In genomic region chr15:69548771-69549170, GRCh38 we compare ENCODE assay signal across 18 cellular contexts.
DNase-seq lines count a peak whose midpoint lies in the region; TF ChIP-seq lines count a peak whose summit lies in the region.
"Had no signal": no experiment of that assay in that cellular context is flagged by ENCODE, and none has a peak within 500 bp of the region (broad histone marks: within the 10 kb centered on the region; RNA-seq: fewer than 3 reads in every experiment).

No MANE protein-coding gene starts in this region.

- in situ Hi-C loops in GM23248 (cut with MboI), result no loop called here

- peaks cover 19% of the 10 kb centered on the region for H3K4me1 Mint-ChIP-seq in glutamatergic neuron (ENCODE audit: low read depth, unreplicated experiment)
- H3K4me1 Mint-ChIP-seq in progenitor cell of endocrine pancreas (ENCODE audit: low read depth), result peaks cover 15% of the 10 kb centered on the region
- H3K4me1 Mint-ChIP-seq: B cell had no signal

- H3K27ac ChIP-seq in GM23248, result no peak overlapping the region
- H3K27ac ChIP-seq in skeletal muscle tissue (ENCODE audit: low read depth, low read length), result peak overlapping the region; percentile 70
- H3K27ac ChIP-seq: HL-60, Peyer's patch had no signal

- WGBS in GM23248 (ENCODE audit: low coverage in 1 of 2, low lambda C conversion rate in 2 of 2, missing lambda C conversion rate in 2 of 2), 2 experiments, result 8 to 9% methylated on average over 14 of the region's 14 CpGs

- H3K27me3 Mint-ChIP-seq in glutamatergic neuron (ENCODE audit: unreplicated experiment) (peaks cover 2% of the 10 kb centered on the region), progenitor cell of endocrine pancreas (peaks cover 86% of the 10 kb centered on the region)

- H3K4me3 Mint-ChIP-seq in glutamatergic neuron (ENCODE audit: unreplicated experiment) (peak overlapping the region; percentile 41), progenitor cell of endocrine pancreas (ENCODE audit: low read depth) (no peak overlapping the region)
- H3K4me3 Mint-ChIP-seq: B cell; CD8-positive, alpha-beta T cell had no signal

- H3K9me3 Mint-ChIP-seq in glutamatergic neuron (ENCODE audit: unreplicated experiment), result peaks cover 4% of the 10 kb centered on the region
- H3K9me3 Mint-ChIP-seq in progenitor cell of endocrine pancreas (ENCODE audit: low read depth), result peaks cover 13% of the 10 kb centered on the region

- no peaks in the 10 kb centered on the region for H3K9me2 ChIP-seq in GM23248 (ENCODE audit: insufficient read depth)

- peak overlapping the region; percentile 74 for H3K27ac Mint-ChIP-seq in glutamatergic neuron (ENCODE audit: unreplicated experiment)
- no peak overlapping the region for H3K27ac Mint-ChIP-seq in progenitor cell of endocrine pancreas
- H3K27ac Mint-ChIP-seq: B cell; CD8-positive, alpha-beta T cell had no signal

- TF ChIP-seq CTCF in glutamatergic neuron (IDR thresholded peaks at IDR 0.05; ENCODE audit: partially characterized antibody, unreplicated experiment), result no peak
- TF ChIP-seq CTCF in progenitor cell of endocrine pancreas (IDR thresholded peaks at IDR 0.05; ENCODE audit: unreplicated experiment), result no peak

- H3K9me3 ChIP-seq in GM23248 (ENCODE audit: low read depth) (no peaks in the 10 kb centered on the region), skeletal muscle tissue (ENCODE audit: control insufficient read depth in 3 of 3, low read length in 3 of 3) (peaks cover 0 to 8% (median 0%) of the 10 kb centered on the region in 3 donors)

- H3K9ac ChIP-seq in GM23248 (no peak overlapping the region), skeletal muscle tissue (ENCODE audit: low read depth in 1 of 3, low read length in 3 of 3) (peak overlapping the region in 2 of 3 donors; percentile 46 to 57)

- peak; percentile 31 for DNase-seq in GM23248
- peak; percentile 40 for DNase-seq in glutamatergic neuron
- DNase-seq in kidney tubule cell (ENCODE audit: low spot score), result peak; percentile 64
- no peak for DNase-seq in NCI-H226
- DNase-seq in progenitor cell of endocrine pancreas (ENCODE audit: low spot score, unreplicated experiment), result no peak
- DNase-seq in amniotic stem cell (lab: John Stamatoyannopoulos, UW), result no peak
- DNase-seq: CD8-positive, alpha-beta T cell; DND-41; GF-D8; NCI-H1436 treated with DMSO at 0.1 percent for 48 hours; NCI-H446; NCI-H748 treated with DMSO at 0.1 percent for 48 hours; Peyer's patch; SHP77 treated with DMSO at 0.1 percent for 48 hours had no signal

- H3K79me2 ChIP-seq in GM23248 (ENCODE audit: insufficient read depth), result no peaks in the 10 kb centered on the region

- H3K4me2 ChIP-seq in GM23248 (ENCODE audit: unreplicated experiment), result no peak overlapping the region

- H3K36me3 ChIP-seq in GM23248 (ENCODE audit: low read depth) (no peaks in the 10 kb centered on the region), skeletal muscle tissue (ENCODE audit: control insufficient read depth in 3 of 3, insufficient read depth in 3 of 3, low read length in 3 of 3) (no peaks in the 10 kb centered on the region)
- H3K36me3 ChIP-seq: Peyer's patch had no signal

- H3K27me3 ChIP-seq in GM23248 (replicated peaks; ENCODE audit: insufficient read depth) (peaks cover 42% of the 10 kb centered on the region), skeletal muscle tissue (ENCODE audit: control insufficient read depth in 3 of 3, insufficient read depth in 3 of 3, low read length in 3 of 3) (peaks cover 0 to 3% (median 0%) of the 10 kb centered on the region in 3 donors)
- H3K27me3 ChIP-seq: Peyer's patch had no signal

- H3K4me1 ChIP-seq in GM23248 (ENCODE audit: insufficient read depth), result no peaks in the 10 kb centered on the region
- H3K4me1 ChIP-seq in skeletal muscle tissue (ENCODE audit: control insufficient read depth in 3 of 3, insufficient read depth in 3 of 3, low read length in 3 of 3), result peaks cover 8 to 29% (median 15%) of the 10 kb centered on the region in 3 donors

- H3K4me3 ChIP-seq in GM23248 (no peak overlapping the region), skeletal muscle tissue (ENCODE audit: low read length in 3 of 3) (peak overlapping the region in 1 of 3 donors; percentile 31)
- H3K4me3 ChIP-seq: K562, Peyer's patch had no signal

- H4K20me1 ChIP-seq in GM23248 (ENCODE audit: insufficient read depth), result no peaks in the 10 kb centered on the region

- H3K36me3 Mint-ChIP-seq in glutamatergic neuron (ENCODE audit: unreplicated experiment) (peaks cover 9% of the 10 kb centered on the region), progenitor cell of endocrine pancreas (ENCODE audit: insufficient read depth) (peaks cover 14% of the 10 kb centered on the region)
- H3K36me3 Mint-ChIP-seq: CD8-positive, alpha-beta T cell had no signal

- H3F3A ChIP-seq in GM23248 (ENCODE audit: insufficient read depth), result no peaks in the 10 kb centered on the region

- no peak overlapping the region for H2AFZ ChIP-seq in GM23248

Comparison
In these comparisons a context has a peak if more than half of its experiments do, and no peak if none do; other contexts are left out.
1. DNase-seq: peak in GM23248 (single experiment), glutamatergic neuron (single experiment) and kidney tubule cell (single experiment); none in NCI-H226 (single experiment), progenitor cell of endocrine pancreas (single experiment) and amniotic stem cell (single experiment).